19 cellular contexts compared by ENCODE assay signal in the genomic region with DNA sequence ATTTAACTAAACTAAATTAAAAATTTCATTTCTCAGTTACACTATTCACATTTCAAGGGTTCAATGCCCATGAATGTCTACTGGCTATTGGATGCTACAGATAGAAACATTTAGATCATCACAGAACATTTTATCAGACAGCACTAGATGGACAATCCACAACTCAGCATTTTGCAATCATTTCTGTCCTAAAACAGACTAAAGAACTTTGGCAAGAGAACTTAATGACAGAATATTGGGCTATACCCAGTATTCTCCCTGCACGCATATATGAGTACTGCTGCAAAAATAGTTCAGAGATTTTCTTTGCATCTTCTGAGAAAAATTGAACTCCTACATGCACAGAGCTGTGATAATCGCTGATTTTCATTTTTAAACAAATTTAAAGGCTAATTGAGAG.
"Had no signal": no experiment of that assay in that cellular context is flagged by ENCODE, and none has a peak within 500 bp of the region (broad histone marks: within the 10 kb centered on the region; RNA-seq: fewer than 3 reads in every experiment).

No MANE protein-coding gene starts in this region.

- H3K4me1 ChIP-seq: neural progenitor cell, parathyroid adenoma, prostate gland, upper lobe of left lung, uterus had no signal

- H3K79me2 ChIP-seq: parathyroid adenoma had no signal

- DNase-seq: cerebellar nuclear complex; esophagus squamous epithelium; gastrocnemius medialis; islet precursor cell; left lung; mesenchymal stem cell; midbrain; nucleus accumbens; stimulated activated CD4-positive, alpha-beta T cell treated with anti-CD3 and anti-CD28 coated beads, Interleukin-12 subunit alpha, Interleukin-12 subunit beta, amount 100 ng/mL, for 4 hours; stimulated activated naive CD4-positive, alpha-beta T cell treated with Interleukin-2 at 50 U/mL for 16 hours; tibial artery; upper lobe of left lung; uterus had no signal

- FAIRE-seq: colon had no signal

- H3K9ac ChIP-seq: neural progenitor cell, parathyroid adenoma had no signal

- H3K9me3 ChIP-seq: esophagus squamous epithelium, gastrocnemius medialis, left lung, prostate gland, tibial artery, upper lobe of left lung, uterus had no signal

- H3K27me3 ChIP-seq: esophagus squamous epithelium, gastrocnemius medialis, left lung, neural progenitor cell, tibial artery, upper lobe of left lung, uterus had no signal

- H3K36me3 ChIP-seq: esophagus squamous epithelium, gastrocnemius medialis, left lung, neural progenitor cell, prostate gland, tibial artery, upper lobe of left lung, uterus had no signal

- H2AFZ ChIP-seq: neural progenitor cell, parathyroid adenoma had no signal

- ATAC-seq: gastrocnemius medialis; left lung; natural killer cell treated with Interleukin-12 subunit alpha and Interleukin-12 subunit beta and Interleukin-15 and Interleukin-18, amount 100 ng/mL, for 72 hours had no signal

- H3K27ac ChIP-seq: esophagus squamous epithelium, gastrocnemius medialis, left lung, neural progenitor cell, parathyroid adenoma, prostate gland, upper lobe of left lung, uterus had no signal

- H3K4me3 ChIP-seq: esophagus squamous epithelium, gastrocnemius medialis, left lung, lung, neural progenitor cell, prostate gland, tibial artery, upper lobe of left lung, uterus had no signal

- H3K4me2 ChIP-seq: neural progenitor cell had no signal
